In the genomic region with DNA sequence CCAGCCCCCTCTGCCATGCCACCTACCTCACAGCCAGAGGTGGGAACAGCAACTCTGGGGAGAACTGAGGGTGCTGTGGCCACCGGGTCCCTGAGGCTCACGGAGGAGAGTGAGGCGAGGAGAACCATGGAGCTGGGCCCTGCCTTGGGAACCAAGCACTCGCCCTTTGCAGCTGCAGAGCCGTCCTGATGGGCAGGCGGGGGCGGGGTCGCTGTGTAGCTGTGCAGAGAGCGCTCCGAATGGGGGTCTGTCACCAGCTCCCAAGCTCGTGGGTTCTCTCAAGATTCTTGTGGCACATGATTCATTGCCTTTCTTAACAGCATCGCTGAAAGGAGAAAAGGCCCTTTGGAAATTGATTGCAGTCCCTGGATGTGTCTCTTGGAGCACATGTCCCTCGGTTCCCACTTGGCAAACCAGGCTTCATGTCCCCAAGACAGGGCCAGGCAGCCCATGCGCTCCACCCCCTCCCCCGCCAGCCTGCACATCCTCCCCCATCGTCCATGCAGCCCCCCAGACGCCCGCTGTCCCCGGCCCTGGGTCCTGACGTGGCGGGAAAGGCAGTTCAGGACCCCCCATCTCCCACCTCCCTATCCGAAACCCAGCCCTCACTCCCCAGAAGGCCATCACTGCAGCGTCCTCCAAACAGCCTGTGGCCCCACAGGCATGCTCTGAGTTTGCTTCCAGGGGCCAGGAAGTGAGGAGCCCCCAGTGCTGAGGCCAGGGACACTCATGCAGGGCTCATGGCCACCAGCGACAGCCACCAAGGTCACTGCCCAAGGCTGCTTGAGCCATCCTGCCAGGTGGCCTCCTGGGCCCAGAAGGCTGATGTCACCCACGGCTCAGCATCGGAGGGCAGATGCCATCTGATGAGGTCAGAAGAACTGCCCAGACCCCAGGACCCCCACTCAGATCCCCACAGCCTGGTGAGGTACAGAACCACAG, we compare ENCODE assay signal across 16 cellular contexts. TPM values are rescaled to one million over a fixed set of nuclear protein-coding genes. Genes with fewer than 3 reads are reported as not detected.
A peak's percentile ranks its signal among the peaks of the same experiment; 100 is the strongest.
DNase-seq lines count a peak whose midpoint lies in the region; ATAC-seq, FAIRE-seq and TF ChIP-seq lines count a peak whose summit lies in the region.
"Had no signal": no experiment of that assay in that cellular context is flagged by ENCODE, and none has a peak within 500 bp of the region (broad histone marks: within the 10 kb centered on the region; RNA-seq: fewer than 3 reads in every experiment).

No MANE protein-coding gene starts in this region.

- no peaks in the 10 kb centered on the region for H3K4me1 ChIP-seq in endodermal cell (ENCODE audit: control insufficient read depth, insufficient read depth, low read length)
- H3K4me1 ChIP-seq: Caco-2 had no signal

- no peaks in the 10 kb centered on the region for H3K9me3 Mint-ChIP-seq in activated CD8-positive, alpha-beta memory T cell treated with anti-CD3 and anti-CD28 coated beads, Interleukin-2, amount 10 ng/mL, durations not matched to agents 7 days and 5 days (ENCODE audit: low read depth)
- H3K9me3 Mint-ChIP-seq in endodermal cell, result no peaks in the 10 kb centered on the region
- no peaks in the 10 kb centered on the region for H3K9me3 Mint-ChIP-seq in stimulated activated effector memory CD8-positive, alpha-beta T cell treated with anti-CD3 and anti-CD28 coated beads, Interleukin-12 subunit alpha, Interleukin-12 subunit beta, amount 100 ng/mL, for 72 hours
- H3K9me3 Mint-ChIP-seq: activated CD4-positive, alpha-beta memory T cell treated with anti-CD3 and anti-CD28 coated beads for 36 hours had no signal

- peaks cover 13% of the 10 kb centered on the region for H3K27me3 Mint-ChIP-seq in activated CD8-positive, alpha-beta memory T cell treated with anti-CD3 and anti-CD28 coated beads, Interleukin-2, amount 10 ng/mL, durations not matched to agents 7 days and 5 days
- H3K27me3 Mint-ChIP-seq in endodermal cell (ENCODE audit: insufficient read depth), result no peaks in the 10 kb centered on the region
- H3K27me3 Mint-ChIP-seq: activated CD4-positive, alpha-beta memory T cell treated with anti-CD3 and anti-CD28 coated beads for 36 hours had no signal

- H3K27ac ChIP-seq in endodermal cell (ENCODE audit: low read depth, low read length), result no peak overlapping the region
- H3K27ac ChIP-seq: pancreas, skin epidermis, WERI-Rb-1 had no signal

- peak overlapping the region; percentile 70 for H3K27ac Mint-ChIP-seq in activated CD8-positive, alpha-beta memory T cell treated with anti-CD3 and anti-CD28 coated beads, Interleukin-2, amount 10 ng/mL, durations not matched to agents 7 days and 5 days
- peak overlapping the region; percentile 64 for H3K27ac Mint-ChIP-seq in endodermal cell
- H3K27ac Mint-ChIP-seq in stimulated activated effector memory CD8-positive, alpha-beta T cell treated with anti-CD3 and anti-CD28 coated beads, Interleukin-12 subunit alpha, Interleukin-12 subunit beta, amount 100 ng/mL, for 72 hours, result peak overlapping the region; percentile 88
- H3K27ac Mint-ChIP-seq: activated CD4-positive, alpha-beta memory T cell treated with anti-CD3 and anti-CD28 coated beads for 36 hours had no signal

- peaks cover 1% of the 10 kb centered on the region for H3K36me3 Mint-ChIP-seq in activated CD8-positive, alpha-beta memory T cell treated with anti-CD3 and anti-CD28 coated beads, Interleukin-2, amount 10 ng/mL, durations not matched to agents 7 days and 5 days
- peaks cover 3% of the 10 kb centered on the region for H3K36me3 Mint-ChIP-seq in endodermal cell (ENCODE audit: low read depth)
- H3K36me3 Mint-ChIP-seq in stimulated activated effector memory CD8-positive, alpha-beta T cell treated with anti-CD3 and anti-CD28 coated beads, Interleukin-12 subunit alpha, Interleukin-12 subunit beta, amount 100 ng/mL, for 72 hours, result peaks cover 56% of the 10 kb centered on the region
- H3K36me3 Mint-ChIP-seq: activated CD4-positive, alpha-beta memory T cell treated with anti-CD3 and anti-CD28 coated beads for 36 hours had no signal

- no peak for FAIRE-seq in GM19239 (lab: Jason Lieb, UNC)
- FAIRE-seq: pancreas had no signal

- H3K4me1 Mint-ChIP-seq in activated CD8-positive, alpha-beta memory T cell treated with anti-CD3 and anti-CD28 coated beads, Interleukin-2, amount 10 ng/mL, durations not matched to agents 7 days and 5 days, result peaks cover 14% of the 10 kb centered on the region
- H3K4me1 Mint-ChIP-seq in endodermal cell, result no peaks in the 10 kb centered on the region
- peaks cover 8% of the 10 kb centered on the region for H3K4me1 Mint-ChIP-seq in stimulated activated effector memory CD8-positive, alpha-beta T cell treated with anti-CD3 and anti-CD28 coated beads, Interleukin-12 subunit alpha, Interleukin-12 subunit beta, amount 100 ng/mL, for 72 hours

- H3K4me3 Mint-ChIP-seq in activated CD8-positive, alpha-beta memory T cell treated with anti-CD3 and anti-CD28 coated beads, Interleukin-2, amount 10 ng/mL, durations not matched to agents 7 days and 5 days, result no peak overlapping the region
- H3K4me3 Mint-ChIP-seq in endodermal cell, result no peak overlapping the region
- peak overlapping the region; percentile 30 for H3K4me3 Mint-ChIP-seq in stimulated activated effector memory CD8-positive, alpha-beta T cell treated with anti-CD3 and anti-CD28 coated beads, Interleukin-12 subunit alpha, Interleukin-12 subunit beta, amount 100 ng/mL, for 72 hours
- H3K4me3 Mint-ChIP-seq: activated CD4-positive, alpha-beta memory T cell treated with anti-CD3 and anti-CD28 coated beads for 36 hours had no signal

- TF ChIP-seq CTCF in endodermal cell (conservative IDR thresholded peaks at IDR 0.05), result no peak

- no peaks in the 10 kb centered on the region for H3K36me3 ChIP-seq in endodermal cell (ENCODE audit: control insufficient read depth, insufficient read depth, low read length)
- H3K36me3 ChIP-seq: MG63, pancreas had no signal

- WGBS in endodermal cell (ENCODE audit: insufficient coverage in 1 of 2, insufficient read length in 1 of 2), 2 experiments, result 77 to 87% methylated on average over 16 to 26 of the region's 26 CpGs

- no peak for DNase-seq in activated CD8-positive, alpha-beta memory T cell treated with anti-CD3 and anti-CD28 coated beads, Interleukin-2, amount 10 ng/mL, durations not matched to agents 7 days and 5 days
- no peak for DNase-seq in activated CD8-positive, alpha-beta memory T cell treated with anti-CD3 and anti-CD28 coated beads for 24 hours
- DNase-seq in LHCN-M2 (ENCODE audit: low read depth), result peak; percentile 35
- DNase-seq in endodermal cell, result no peak
- no peak for DNase-seq in stimulated activated effector memory CD8-positive, alpha-beta T cell treated with anti-CD3 and anti-CD28 coated beads, Interleukin-12 subunit alpha, Interleukin-12 subunit beta, amount 100 ng/mL, for 72 hours (ENCODE audit: low spot score in 2 of 2)
- DNase-seq in GM19239 (ENCODE audit: insufficient read length, low spot score), result no peak
- no peak for DNase-seq in NCI-H1694 (lab: John Stamatoyannopoulos, UW)
- DNase-seq: cerebellar nuclear complex, GF-D8 had no signal

- ATAC-seq in activated CD8-positive, alpha-beta memory T cell treated with anti-CD3 and anti-CD28 coated beads, Interleukin-2, amount 10 ng/mL, durations not matched to agents 7 days and 5 days, result no peak
- ATAC-seq in stimulated activated effector memory CD8-positive, alpha-beta T cell treated with anti-CD3 and anti-CD28 coated beads, Interleukin-12 subunit alpha, Interleukin-12 subunit beta, amount 100 ng/mL, for 72 hours, result no peak
- ATAC-seq in GM21717 (IDR thresholded peaks at IDR 0.05; ENCODE audit: unreplicated experiment), result no peak

- H3K4me3 ChIP-seq in endodermal cell (ENCODE audit: low read length), result no peak overlapping the region
- H3K4me3 ChIP-seq: MG63, pancreas, skin epidermis had no signal

- no peaks in the 10 kb centered on the region for H3K9me3 ChIP-seq in endodermal cell (ENCODE audit: control insufficient read depth, low read length)
- H3K9me3 ChIP-seq: Caco-2, MG63, pancreas had no signal

- CTCF ChIA-PET in activated CD8-positive, alpha-beta memory T cell treated with anti-CD3 and anti-CD28 coated beads, Interleukin-2, amount 10 ng/mL, durations not matched to agents 7 days and 5 days (lab: Charles Lee), result interaction anchor here (0.7 to 3.0 kb wide), 10 partner anchors 10 to 546 kb away, joined by 3 to 19 read pairs (median 3); no protein-coding TSS in a partner anchor

- H3K9ac ChIP-seq in endodermal cell (ENCODE audit: extremely low read depth, low read length, poor library complexity, severe bottlenecking), result no peak overlapping the region

- H3K27me3 ChIP-seq in endodermal cell (ENCODE audit: control insufficient read depth, insufficient read depth, low read length, poor library complexity, severe bottlenecking), result no peaks in the 10 kb centered on the region
- H3K27me3 ChIP-seq: MG63, pancreas had no signal

RNA-seq across cellular contexts. Expression of gene CHMP6, which starts 20.6 kb away (rescaled TPM):
- total RNA-seq in activated CD8-positive, alpha-beta memory T cell treated with anti-CD3 and anti-CD28 coated beads, Interleukin-2, amount 10 ng/mL, durations not matched to agents 7 days and 5 days, result 10 to 100 TPM; 29.8 to 34.6 TPM
- total RNA-seq in LHCN-M2 (2014; rRNA removed) (14.9 and 16.9 TPM in 2 replicates), endodermal cell (10 to 100 TPM; 28.4 to 32.5 TPM)
- polyA plus RNA-seq in LHCN-M2 (2012), result 23.3 TPM
- 23.4 TPM for polyA plus RNA-seq in endodermal cell (2013, experiment 1 of 2)
- 20.2 TPM for polyA plus RNA-seq in endodermal cell (2013, experiment 2 of 2)
